Comparison of ENCODE assay signal across 8 cellular contexts in genomic region chr7:4745265-4745919, GRCh38. TPM values are rescaled to one million over a fixed set of nuclear protein-coding genes. Genes with fewer than 3 reads are reported as not detected.
DNase-seq lines count a peak whose midpoint lies in the region; ATAC-seq, FAIRE-seq and TF ChIP-seq lines count a peak whose summit lies in the region.

No MANE protein-coding gene starts in this region.

- H3K4me3 Mint-ChIP-seq in IgD-negative memory B cell, result peak overlapping the region; percentile 80 to 93 (median 88)

- no peaks in the 10 kb centered on the region for H3K27me3 ChIP-seq in neural cell (ENCODE audit: insufficient read depth, low read depth, low read length)

- H3K27ac ChIP-seq in caudate nucleus (ENCODE audit: low read depth, low read length) (peak overlapping the region; percentile 94), neural cell (ENCODE audit: low read length) (no peak overlapping the region)

- H3K79me2 ChIP-seq in neural cell (replicated peaks; ENCODE audit: insufficient read depth, low read length), result no peaks in the 10 kb centered on the region

- no peak for TF ChIP-seq EP300 in neural cell (conservative IDR thresholded peaks at IDR 0.05; ENCODE audit: poor library complexity, severe bottlenecking)

- H4K20me1 ChIP-seq in neural cell (ENCODE audit: insufficient read depth), result no peaks in the 10 kb centered on the region

- H3K4me1 Mint-ChIP-seq in IgD-negative memory B cell, result peaks cover 28 to 36% (median 30%) of the 10 kb centered on the region in 3 donors

- no peak for DNase-seq in caudate nucleus (lab: John Stamatoyannopoulos, UW)
- no peak for DNase-seq in GM20000 (ENCODE audit: low spot score)
- DNase-seq in NCI-H2107 treated with DMSO at 0.1 percent for 48 hours (lab: John Stamatoyannopoulos, UW; ENCODE audit: unreplicated experiment), result no peak
- no peak for DNase-seq in frontal cortex (ENCODE audit: low spot score in 2 of 2)
- no peak for DNase-seq in effector CD4-positive, alpha-beta T cell

- H3K9me3 ChIP-seq in neural cell (ENCODE audit: low read length), result no peaks in the 10 kb centered on the region

- peaks cover 5% of the 10 kb centered on the region for H3K36me3 Mint-ChIP-seq in IgD-negative memory B cell

- no peak overlapping the region for H3K4me3 ChIP-seq in neural cell (ENCODE audit: low read length)

- H3K9me2 ChIP-seq in neural cell (ENCODE audit: insufficient read depth, low read length), result no peaks in the 10 kb centered on the region

- FAIRE-seq in frontal cortex (lab: Jason Lieb, UNC), result no peak

- peak; percentile 8 for ATAC-seq in GM19467 (IDR thresholded peaks at IDR 0.05; ENCODE audit: unreplicated experiment)

- no peaks in the 10 kb centered on the region for H3K27me3 Mint-ChIP-seq in IgD-negative memory B cell

- H3F3A ChIP-seq in neural cell (ENCODE audit: insufficient read depth, low read length, poor library complexity, severe bottlenecking), result no peaks in the 10 kb centered on the region

- H3K36me3 ChIP-seq in neural cell (ENCODE audit: insufficient read depth, low read length), result no peaks in the 10 kb centered on the region

- peak overlapping the region; percentile 87 to 97 (median 96) for H3K27ac Mint-ChIP-seq in IgD-negative memory B cell

- no peak for TF ChIP-seq RAD21 in neural cell (conservative IDR thresholded peaks at IDR 0.05)

- no peaks in the 10 kb centered on the region for H3K9me3 Mint-ChIP-seq in IgD-negative memory B cell

- no peak overlapping the region for H2AFZ ChIP-seq in neural cell (ENCODE audit: low read depth, low read length)

- H3K4me2 ChIP-seq in neural cell (ENCODE audit: low read length), result no peak overlapping the region

- TF ChIP-seq CTCF in neural cell (IDR thresholded peaks at IDR 0.05; ENCODE audit: poor library complexity, severe bottlenecking) (no peak), GM20000 (IDR thresholded peaks at IDR 0.05; ENCODE audit: extremely low read depth, missing control alignments) (no peak)

- peak overlapping the region; percentile 20 for H3K9ac ChIP-seq in neural cell (ENCODE audit: low read length)

TF ChIP-seq in neural cell, 6 proteins besides CTCF, POLR2A, EP300 and RAD21:
- TF ChIP-seq SMC3 (conservative IDR thresholded peaks at IDR 0.05; ENCODE audit: poor library complexity) (no peak), REST (IDR thresholded peaks at IDR 0.05; ENCODE audit: borderline replicate concordance) (no peak), POLR2AphosphoS5 (IDR thresholded peaks at IDR 0.05) (no peak), EZH2 (IDR thresholded peaks at IDR 0.05; ENCODE audit: borderline replicate concordance, insufficient read depth, low read length, poor library complexity, severe bottlenecking) (no peak), TAF1 (IDR thresholded peaks at IDR 0.05; ENCODE audit: low read depth) (no peak), MXI1 (conservative IDR thresholded peaks at IDR 0.05; ENCODE audit: poor library complexity, severe bottlenecking) (no peak)

RNA-seq across cellular contexts. Expression of gene AP5Z1, which starts 30.0 kb away (rescaled TPM):
- polyA plus RNA-seq in IgD-negative memory B cell (37.7 TPM), neural cell (36.9 and 44.4 TPM in 2 replicates)
- polyA minus RNA-seq in neural cell, result 22.9 and 30.9 TPM in 2 replicates
- 14.7 TPM for total RNA-seq in frontal cortex
